Comparison of ENCODE assay signal across 11 cellular contexts in genomic region chr1:22808846-22809501, GRCh38.
DNase-seq lines count a peak whose midpoint lies in the region; ATAC-seq, FAIRE-seq and TF ChIP-seq lines count a peak whose summit lies in the region.
"Had no signal": no experiment of that assay in that cellular context is flagged by ENCODE, and none has a peak within 500 bp of the region (broad histone marks: within the 10 kb centered on the region; RNA-seq: fewer than 3 reads in every experiment).

No MANE protein-coding gene starts in this region.

- DNase-seq in AG09309 (ENCODE audit: low read depth) (peak; percentile 51), NCI-H69 (lab: John Stamatoyannopoulos, UW) (peak; percentile 64), fibroblast of gingiva (ENCODE audit: low read depth) (peak; percentile 90), GM19239 (ENCODE audit: insufficient read length, low spot score) (no peak), erythroblast (lab: John Stamatoyannopoulos, UW) (no peak)
- DNase-seq in activated naive CD4-positive, alpha-beta T cell treated with anti-CD3 and anti-CD28 coated beads for 36 hours: no peak
- DNase-seq: activated naive CD8-positive, alpha-beta T cell treated with anti-CD3 and anti-CD28 coated beads, Interleukin-2, amount 50 U/mL, for 24 hours; T-helper 2 cell had no signal

- no peaks in the 10 kb centered on the region for H3K36me3 Mint-ChIP-seq in nephron (ENCODE audit: low read depth)
- no peaks in the 10 kb centered on the region for H3K36me3 Mint-ChIP-seq in activated naive CD4-positive, alpha-beta T cell treated with anti-CD3 and anti-CD28 coated beads for 36 hours (ENCODE audit: low read depth)

- intact Hi-C loops in activated naive CD4-positive, alpha-beta T cell treated with anti-CD3 and anti-CD28 coated beads for 36 hours (cut with micrococcal nuclease): no loop called here

- H3K9me3 Mint-ChIP-seq in nephron: no peaks in the 10 kb centered on the region
- H3K9me3 Mint-ChIP-seq in activated naive CD4-positive, alpha-beta T cell treated with anti-CD3 and anti-CD28 coated beads for 36 hours: no peaks in the 10 kb centered on the region
- H3K9me3 Mint-ChIP-seq: activated naive CD8-positive, alpha-beta T cell treated with anti-CD3 and anti-CD28 coated beads, Interleukin-2, amount 50 U/mL, for 24 hours had no signal

- CTCF ChIA-PET in activated naive CD4-positive, alpha-beta T cell treated with anti-CD3 and anti-CD28 coated beads for 36 hours (lab: Charles Lee): interaction anchor here (0.8 kb wide), 1 partner anchor 844 kb away, joined by 3 read pairs; no protein-coding TSS in a partner anchor

- no peak for TF ChIP-seq POLR2A in erythroblast (IDR thresholded peaks at IDR 0.05; ENCODE audit: low read length)

- ATAC-seq in GM18867 (IDR thresholded peaks at IDR 0.05; ENCODE audit: unreplicated experiment): no peak
- ATAC-seq: activated naive CD8-positive, alpha-beta T cell treated with anti-CD3 and anti-CD28 coated beads, Interleukin-2, amount 50 U/mL, for 24 hours; K562 had no signal

- no peak overlapping the region for H3K4me3 ChIP-seq in AG09309 (ENCODE audit: control insufficient read depth, low read depth, low read length)
- H3K4me3 ChIP-seq: K562 had no signal

- no peak for FAIRE-seq in GM19239 (lab: Jason Lieb, UNC)

- peak overlapping the region; percentile 71 to 92 (median 88) for H3K27ac Mint-ChIP-seq in nephron
- H3K27ac Mint-ChIP-seq in activated naive CD4-positive, alpha-beta T cell treated with anti-CD3 and anti-CD28 coated beads for 36 hours: no peak overlapping the region
- H3K27ac Mint-ChIP-seq: activated naive CD8-positive, alpha-beta T cell treated with anti-CD3 and anti-CD28 coated beads, Interleukin-2, amount 50 U/mL, for 24 hours had no signal

- TF ChIP-seq CTCF in AG09309 (IDR thresholded peaks at IDR 0.05; ENCODE audit: control insufficient read depth, insufficient read depth, low read depth, low read length, missing control alignments) (peak; percentile 4), nephron (IDR thresholded peaks at IDR 0.05; ENCODE audit: unreplicated experiment in 3 of 3) (no peak)

- peaks cover 4% of the 10 kb centered on the region for H3K27me3 Mint-ChIP-seq in nephron (ENCODE audit: low read depth)
- H3K27me3 Mint-ChIP-seq in activated naive CD4-positive, alpha-beta T cell treated with anti-CD3 and anti-CD28 coated beads for 36 hours (ENCODE audit: low read depth): peaks cover 2% of the 10 kb centered on the region

- no peak overlapping the region for H3K4me3 Mint-ChIP-seq in nephron
- H3K4me3 Mint-ChIP-seq in activated naive CD4-positive, alpha-beta T cell treated with anti-CD3 and anti-CD28 coated beads for 36 hours: no peak overlapping the region
- H3K4me3 Mint-ChIP-seq: activated naive CD8-positive, alpha-beta T cell treated with anti-CD3 and anti-CD28 coated beads, Interleukin-2, amount 50 U/mL, for 24 hours had no signal

- H3K4me1 Mint-ChIP-seq in nephron: peaks cover 30% of the 10 kb centered on the region
- peaks cover 2% of the 10 kb centered on the region for H3K4me1 Mint-ChIP-seq in activated naive CD4-positive, alpha-beta T cell treated with anti-CD3 and anti-CD28 coated beads for 36 hours (ENCODE audit: low read depth)

Comparison
In these comparisons a context has a peak if more than half of its experiments do, and no peak if none do; other contexts are left out.
1. DNase-seq: peak in AG09309 (single experiment), NCI-H69 (single experiment) and fibroblast of gingiva (single experiment); none in GM19239 (single experiment), erythroblast (0 of 2) and activated naive CD4-positive, alpha-beta T cell treated with anti-CD3 and anti-CD28 coated beads for 36 hours (single experiment).